In genomic region chr18:33833847-33834246, GRCh38 we compare ENCODE assay signal across 25 cellular contexts.
DNase-seq lines count a peak whose midpoint lies in the region; ATAC-seq, FAIRE-seq and TF ChIP-seq lines count a peak whose summit lies in the region.
"Had no signal": no experiment of that assay in that cellular context is flagged by ENCODE, and none has a peak within 500 bp of the region (broad histone marks: within the 10 kb centered on the region; RNA-seq: fewer than 3 reads in every experiment).

No MANE protein-coding gene starts in this region.

- DNase-seq in NCI-H510A treated with DMSO at 0.1 percent for 48 hours (lab: John Stamatoyannopoulos, UW): peak; percentile 40
- no peak for DNase-seq in NCI-H510A (lab: John Stamatoyannopoulos, UW)
- no peak for DNase-seq in GM12878 (ENCODE audit: low read depth, low spot score)
- DNase-seq in osteocyte (ENCODE audit: extremely low spot score, unreplicated experiment): no peak
- DNase-seq in stimulated activated CD4-positive, alpha-beta T cell treated with anti-CD3 and anti-CD28 coated beads, Interleukin-2, amount 100 ng/mL, for 24 hours: no peak
- DNase-seq in MCF 10A (ENCODE audit: unreplicated experiment): no peak
- no peak for DNase-seq in CD14-positive monocyte (ENCODE audit: low spot score)
- DNase-seq: ACHN; activated CD4-positive, alpha-beta T cell treated with anti-CD3 and anti-CD28 coated beads, Interleukin-2, amount 10 ng/mL, durations not matched to agents 24 days and 14 days; CD4-positive, alpha-beta memory T cell; DMS79 treated with DMSO at 0.1 percent for 48 hours; dorsolateral prefrontal cortex; erythroblast; GM23248; NCI-H1930; posterior cingulate gyrus; stimulated activated CD4-positive, alpha-beta T cell treated with anti-CD3 and anti-CD28 coated beads, Interleukin-4, amount 100 ng/mL, for 24 hours had no signal

- peak; percentile 41 for TF ChIP-seq RAD21 in GM12878 (IDR thresholded peaks at IDR 0.05; ENCODE audit: insufficient read depth, low read depth, low read length)

- no peak overlapping the region for H3K4me2 ChIP-seq in Loucy (ENCODE audit: low read depth, low read length, poor library complexity, severe bottlenecking)
- no peak overlapping the region for H3K4me2 ChIP-seq in GM12878 (ENCODE audit: control insufficient read depth, insufficient read depth)
- H3K4me2 ChIP-seq: smooth muscle cell had no signal

- FAIRE-seq in GM12878 (lab: Jason Lieb, UNC): no peak
- FAIRE-seq: frontal cortex, GM18507, HTR-8/SVneo, keratinocyte, TTC549 had no signal

- H3K9ac ChIP-seq in Loucy (ENCODE audit: low read depth, low read length, poor library complexity, severe bottlenecking) (no peak overlapping the region), GM12878 (ENCODE audit: control insufficient read depth, insufficient read depth, low read length) (no peak overlapping the region)
- H3K9ac ChIP-seq: GM23248 had no signal

- 21% methylated on average over 1 of the region's 1 CpG for WGBS in GM12878 (ENCODE audit: insufficient coverage, insufficient replicate concordance, low lambda C conversion rate, missing lambda C conversion rate)

- POLR2A ChIA-PET in GM12878 (lab: Charles Lee) (no interaction called here), MCF 10A (lab: Yijun Ruan, JAX) (no interaction called here)

- intact Hi-C loops in GM12878 (cut with micrococcal nuclease; ENCODE audit: unreplicated experiment) (no loop called here), MCF 10A (cut with micrococcal nuclease) (no loop called here), CD14-positive monocyte (cut with micrococcal nuclease) (no loop called here)

- H3K4me1 Mint-ChIP-seq in osteocyte (ENCODE audit: unreplicated experiment) (peaks cover 2% of the 10 kb centered on the region), MCF 10A (ENCODE audit: insufficient read depth, unreplicated experiment) (no peaks in the 10 kb centered on the region), CD14-positive monocyte (no peaks in the 10 kb centered on the region)
- H3K4me1 Mint-ChIP-seq: activated CD4-positive, alpha-beta T cell treated with anti-CD3 and anti-CD28 coated beads, Interleukin-2, amount 10 ng/mL, durations not matched to agents 24 days and 14 days; CD4-positive, alpha-beta memory T cell had no signal

- CTCF ChIA-PET in GM12878 (lab: Yijun Ruan, JAX): interaction anchor here (0.6 to 3.4 kb wide), 16 partner anchors 9 to 954 kb away, joined by 3 to 26 read pairs (median 4); no protein-coding TSS in a partner anchor
- CTCF ChIA-PET in MCF 10A (lab: Yijun Ruan, JAX): no interaction called here

- RAD21 ChIA-PET in GM12878 (lab: Charles Lee; ENCODE audit: unreplicated experiment): interaction anchor here (1.3 to 2.5 kb wide), 3 partner anchors 16 to 488 kb away, joined by 3 to 13 read pairs (median 5); no protein-coding TSS in a partner anchor

- H3K4me3 Mint-ChIP-seq in osteocyte (ENCODE audit: unreplicated experiment) (no peak overlapping the region), MCF 10A (ENCODE audit: unreplicated experiment) (no peak overlapping the region), CD14-positive monocyte (no peak overlapping the region)
- H3K4me3 Mint-ChIP-seq: activated CD4-positive, alpha-beta T cell treated with anti-CD3 and anti-CD28 coated beads, Interleukin-2, amount 10 ng/mL, durations not matched to agents 24 days and 14 days; CD4-positive, alpha-beta memory T cell; nephron had no signal

- H3K9me2 ChIP-seq in Loucy (replicated peaks; ENCODE audit: low read depth, low read length): no peaks in the 10 kb centered on the region

- H3K27me3 Mint-ChIP-seq in osteocyte (ENCODE audit: unreplicated experiment) (no peaks in the 10 kb centered on the region), MCF 10A (ENCODE audit: insufficient read depth, unreplicated experiment) (no peaks in the 10 kb centered on the region), CD14-positive monocyte (ENCODE audit: low read depth in 3 of 3) (no peaks in the 10 kb centered on the region)
- H3K27me3 Mint-ChIP-seq: activated CD4-positive, alpha-beta T cell treated with anti-CD3 and anti-CD28 coated beads, Interleukin-2, amount 10 ng/mL, durations not matched to agents 24 days and 14 days; CD4-positive, alpha-beta memory T cell had no signal

- TF ChIP-seq POLR2A in GM12878 (IDR thresholded peaks at IDR 0.05; ENCODE audit: low read depth, low read length): no peak

- in situ Hi-C loops in GM12878 (cut with MboI): loop anchor here (10.0 to 25.0 kb wide), 2 partner anchors 491 to 953 kb away; no protein-coding TSS in a partner anchor

- SMC1A ChIA-PET in GM12878 (lab: Charles Lee; ENCODE audit: uncharacterized antibody, unreplicated experiment): interaction anchor here (1.0 to 2.8 kb wide), 14 partner anchors 9 to 955 kb away, joined by 3 to 19 read pairs (median 3); no protein-coding TSS in a partner anchor

- H3K9me3 ChIP-seq in Loucy (ENCODE audit: insufficient read depth, low read depth, low read length) (no peaks in the 10 kb centered on the region), GM12878 (replicated peaks; ENCODE audit: control insufficient read depth, insufficient read depth, low read length) (no peaks in the 10 kb centered on the region)

- H3K4me1 ChIP-seq in Loucy (ENCODE audit: insufficient read depth, low read length, poor library complexity, severe bottlenecking) (no peaks in the 10 kb centered on the region), GM12878 (ENCODE audit: control insufficient read depth, insufficient read depth, low read length) (no peaks in the 10 kb centered on the region)

- no peak for TF ChIP-seq EP300 in GM12878 (IDR thresholded peaks at IDR 0.05; ENCODE audit: borderline replicate concordance in 1 of 2, control insufficient read depth in 1 of 2, low read depth in 2 of 2, low read length in 2 of 2)

- no peaks in the 10 kb centered on the region for H3F3A ChIP-seq in Loucy (ENCODE audit: low read depth)

- H3K36me3 ChIP-seq in Loucy (ENCODE audit: insufficient read depth, low read length): no peaks in the 10 kb centered on the region
- no peaks in the 10 kb centered on the region for H3K36me3 ChIP-seq in GM12878 (ENCODE audit: control insufficient read depth in 2 of 2, insufficient read depth in 2 of 2, low read length in 1 of 2)

- no peak overlapping the region for H3K27ac ChIP-seq in GM12878 (ENCODE audit: control insufficient read depth, insufficient read depth)
- H3K27ac ChIP-seq: dorsolateral prefrontal cortex, GM23248 had no signal

- H3K36me3 Mint-ChIP-seq in osteocyte (ENCODE audit: unreplicated experiment) (peaks cover 4% of the 10 kb centered on the region), MCF 10A (ENCODE audit: insufficient read depth, unreplicated experiment) (no peaks in the 10 kb centered on the region), CD14-positive monocyte (no peaks in the 10 kb centered on the region)
- H3K36me3 Mint-ChIP-seq: CD4-positive, alpha-beta memory T cell had no signal

- TF ChIP-seq CTCF in Loucy (conservative IDR thresholded peaks at IDR 0.05; ENCODE audit: low read length): peak; percentile 49
- TF ChIP-seq CTCF in GM12878 (IDR thresholded peaks at IDR 0.05 in 2 of 3, conservative IDR thresholded peaks at IDR 0.05 in 1 of 3; ENCODE audit: control insufficient read depth in 2 of 3, extremely low read depth in 1 of 3, insufficient read depth in 1 of 3, low read depth in 3 of 3, low read length in 3 of 3): no peak; a peak in 1 of 6 replicates
- peak; percentile 16 for TF ChIP-seq CTCF in osteocyte (IDR thresholded peaks at IDR 0.05)
- TF ChIP-seq CTCF in MCF 10A (IDR thresholded peaks at IDR 0.05; ENCODE audit: unreplicated experiment): no peak
- no peak for TF ChIP-seq CTCF in CD14-positive monocyte (IDR thresholded peaks at IDR 0.05)

- peak; percentile 68 for ATAC-seq in GM12878

- BruUV-seq in GM12878 (replicated peaks; lab: Mats Ljungman, UMichigan): no TSS peak
- BruUV-seq in MCF 10A (replicated peaks; lab: Mats Ljungman, UMichigan): no TSS peak

- H3K9me3 Mint-ChIP-seq in osteocyte (ENCODE audit: unreplicated experiment) (peaks cover 12% of the 10 kb centered on the region), MCF 10A (ENCODE audit: unreplicated experiment) (peaks cover 33% of the 10 kb centered on the region), CD14-positive monocyte (peaks cover 0 to 9% (median 2%) of the 10 kb centered on the region in 7 donors)

- H4K20me1 ChIP-seq in Loucy (ENCODE audit: insufficient read depth, low read length, poor library complexity, severe bottlenecking) (no peaks in the 10 kb centered on the region), GM12878 (ENCODE audit: control insufficient read depth, insufficient read depth) (no peaks in the 10 kb centered on the region)

- H2AFZ ChIP-seq in Loucy (ENCODE audit: low read length) (no peak overlapping the region), GM12878 (ENCODE audit: control insufficient read depth, low read depth, low read length) (no peak overlapping the region)
- H2AFZ ChIP-seq: GM23248 had no signal

- H3K79me2 ChIP-seq in Loucy (ENCODE audit: insufficient read depth, low read length) (no peaks in the 10 kb centered on the region), GM12878 (ENCODE audit: control insufficient read depth, insufficient read depth, low read length) (no peaks in the 10 kb centered on the region)

- H3K4me3 ChIP-seq in Loucy (ENCODE audit: low read length, poor library complexity, severe bottlenecking): no peak overlapping the region
- H3K4me3 ChIP-seq in GM12878: no peak overlapping the region
- H3K4me3 ChIP-seq: dorsolateral prefrontal cortex, GM23248, smooth muscle cell had no signal

- no peaks in the 10 kb centered on the region for H3K27me3 ChIP-seq in Loucy (ENCODE audit: insufficient read depth, low read length, poor library complexity, severe bottlenecking)
- no peaks in the 10 kb centered on the region for H3K27me3 ChIP-seq in GM12878 (replicated peaks in 1 of 2; ENCODE audit: control insufficient read depth in 2 of 2, insufficient read depth in 2 of 2, low read length in 1 of 2)

- no peak overlapping the region for H3K27ac Mint-ChIP-seq in osteocyte (ENCODE audit: unreplicated experiment)
- no peak overlapping the region for H3K27ac Mint-ChIP-seq in MCF 10A (ENCODE audit: low read depth, unreplicated experiment)
- no peak overlapping the region for H3K27ac Mint-ChIP-seq in CD14-positive monocyte
- H3K27ac Mint-ChIP-seq: activated CD4-positive, alpha-beta T cell treated with anti-CD3 and anti-CD28 coated beads, Interleukin-2, amount 10 ng/mL, durations not matched to agents 24 days and 14 days; CD4-positive, alpha-beta memory T cell; nephron had no signal

TF ChIP-seq in GM12878, 131 proteins besides CTCF, POLR2A, EP300 and RAD21:
- TF ChIP-seq ETV6 (conservative IDR thresholded peaks at IDR 0.05 in 1 of 2, IDR thresholded peaks at IDR 0.05 in 1 of 2; ENCODE audit: borderline replicate concordance in 1 of 2, low read depth in 1 of 2) (no peak), RFX5 (IDR thresholded peaks at IDR 0.05; ENCODE audit: low read depth, low read length) (no peak), POLR2AphosphoS2 (IDR thresholded peaks at IDR 0.05; ENCODE audit: low read depth, low read length) (no peak), NR2C1 (IDR thresholded peaks at IDR 0.05) (no peak)

Comparison
In these comparisons a context has a peak if more than half of its experiments do, and no peak if none do; other contexts are left out.
1. CTCF ChIP-seq: peak in Loucy (single experiment) and osteocyte (single experiment); none in GM12878 (0 of 3), MCF 10A (single experiment) and CD14-positive monocyte (single experiment).